In the genomic region with DNA sequence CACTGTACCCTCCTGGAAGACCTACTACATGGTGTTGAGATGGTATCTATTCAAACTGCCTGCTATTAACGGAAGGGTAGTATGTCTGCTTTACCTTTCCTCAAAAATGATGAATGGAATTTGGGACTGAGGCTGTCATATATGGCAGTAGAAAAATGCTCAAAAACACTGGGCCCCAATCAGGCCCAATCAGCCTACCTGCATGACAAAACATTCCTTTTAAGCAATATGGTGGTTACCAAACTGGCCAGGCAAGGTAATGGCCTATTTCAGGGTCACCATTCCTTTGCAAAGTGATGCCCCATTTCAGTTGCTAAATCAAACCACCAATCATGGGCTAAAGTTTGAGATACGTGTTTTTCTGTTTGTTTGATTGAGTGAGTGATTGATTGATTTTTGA, we compare ENCODE assay signal across 1 cellular context.
TF ChIP-seq lines count a peak whose summit lies in the region.

No MANE protein-coding gene starts in this region.

TF ChIP-seq in K562, 482 proteins besides CTCF, POLR2A, EP300 and RAD21:
- TF ChIP-seq ZNF431 (CRISPR knock-in tag; IDR thresholded peaks at IDR 0.05): no peak
- TF ChIP-seq SRSF9 (IDR thresholded peaks at IDR 0.05; ENCODE audit: borderline replicate concordance, low read depth, low read length): no peak
- TF ChIP-seq, protein P1, sequence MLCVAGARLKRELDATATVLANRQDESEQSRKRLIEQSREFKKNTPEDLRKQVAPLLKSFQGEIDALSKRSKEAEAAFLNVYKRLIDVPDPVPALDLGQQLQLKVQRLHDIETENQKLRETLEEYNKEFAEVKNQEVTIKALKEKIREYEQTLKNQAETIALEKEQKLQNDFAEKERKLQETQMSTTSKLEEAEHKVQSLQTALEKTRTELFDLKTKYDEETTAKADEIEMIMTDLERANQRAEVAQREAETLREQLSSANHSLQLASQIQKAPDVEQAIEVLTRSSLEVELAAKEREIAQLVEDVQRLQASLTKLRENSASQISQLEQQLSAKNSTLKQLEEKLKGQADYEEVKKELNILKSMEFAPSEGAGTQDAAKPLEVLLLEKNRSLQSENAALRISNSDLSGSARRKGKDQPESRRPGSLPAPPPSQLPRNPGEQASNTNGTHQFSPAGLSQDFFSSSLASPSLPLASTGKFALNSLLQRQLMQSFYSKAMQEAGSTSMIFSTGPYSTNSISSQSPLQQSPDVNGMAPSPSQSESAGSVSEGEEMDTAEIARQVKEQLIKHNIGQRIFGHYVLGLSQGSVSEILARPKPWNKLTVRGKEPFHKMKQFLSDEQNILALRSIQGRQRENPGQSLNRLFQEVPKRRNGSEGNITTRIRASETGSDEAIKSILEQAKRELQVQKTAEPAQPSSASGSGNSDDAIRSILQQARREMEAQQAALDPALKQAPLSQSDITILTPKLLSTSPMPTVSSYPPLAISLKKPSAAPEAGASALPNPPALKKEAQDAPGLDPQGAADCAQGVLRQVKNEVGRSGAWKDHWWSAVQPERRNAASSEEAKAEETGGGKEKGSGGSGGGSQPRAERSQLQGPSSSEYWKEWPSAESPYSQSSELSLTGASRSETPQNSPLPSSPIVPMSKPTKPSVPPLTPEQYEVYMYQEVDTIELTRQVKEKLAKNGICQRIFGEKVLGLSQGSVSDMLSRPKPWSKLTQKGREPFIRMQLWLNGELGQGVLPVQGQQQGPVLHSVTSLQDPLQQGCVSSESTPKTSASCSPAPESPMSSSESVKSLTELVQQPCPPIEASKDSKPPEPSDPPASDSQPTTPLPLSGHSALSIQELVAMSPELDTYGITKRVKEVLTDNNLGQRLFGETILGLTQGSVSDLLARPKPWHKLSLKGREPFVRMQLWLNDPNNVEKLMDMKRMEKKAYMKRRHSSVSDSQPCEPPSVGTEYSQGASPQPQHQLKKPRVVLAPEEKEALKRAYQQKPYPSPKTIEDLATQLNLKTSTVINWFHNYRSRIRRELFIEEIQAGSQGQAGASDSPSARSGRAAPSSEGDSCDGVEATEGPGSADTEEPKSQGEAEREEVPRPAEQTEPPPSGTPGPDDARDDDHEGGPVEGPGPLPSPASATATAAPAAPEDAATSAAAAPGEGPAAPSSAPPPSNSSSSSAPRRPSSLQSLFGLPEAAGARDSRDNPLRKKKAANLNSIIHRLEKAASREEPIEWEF (CRISPR knock-in tag; IDR thresholded peaks at IDR 0.05): no peak
- TF ChIP-seq PHF20 (IDR thresholded peaks at IDR 0.05; ENCODE audit: partially characterized antibody): no peak
- TF ChIP-seq FIP1L1 (IDR thresholded peaks at IDR 0.05; ENCODE audit: low read depth, low read length, poor library complexity, severe bottlenecking): no peak
- TF ChIP-seq L3MBTL2 (IDR thresholded peaks at IDR 0.05): no peak
- TF ChIP-seq, protein P2, sequence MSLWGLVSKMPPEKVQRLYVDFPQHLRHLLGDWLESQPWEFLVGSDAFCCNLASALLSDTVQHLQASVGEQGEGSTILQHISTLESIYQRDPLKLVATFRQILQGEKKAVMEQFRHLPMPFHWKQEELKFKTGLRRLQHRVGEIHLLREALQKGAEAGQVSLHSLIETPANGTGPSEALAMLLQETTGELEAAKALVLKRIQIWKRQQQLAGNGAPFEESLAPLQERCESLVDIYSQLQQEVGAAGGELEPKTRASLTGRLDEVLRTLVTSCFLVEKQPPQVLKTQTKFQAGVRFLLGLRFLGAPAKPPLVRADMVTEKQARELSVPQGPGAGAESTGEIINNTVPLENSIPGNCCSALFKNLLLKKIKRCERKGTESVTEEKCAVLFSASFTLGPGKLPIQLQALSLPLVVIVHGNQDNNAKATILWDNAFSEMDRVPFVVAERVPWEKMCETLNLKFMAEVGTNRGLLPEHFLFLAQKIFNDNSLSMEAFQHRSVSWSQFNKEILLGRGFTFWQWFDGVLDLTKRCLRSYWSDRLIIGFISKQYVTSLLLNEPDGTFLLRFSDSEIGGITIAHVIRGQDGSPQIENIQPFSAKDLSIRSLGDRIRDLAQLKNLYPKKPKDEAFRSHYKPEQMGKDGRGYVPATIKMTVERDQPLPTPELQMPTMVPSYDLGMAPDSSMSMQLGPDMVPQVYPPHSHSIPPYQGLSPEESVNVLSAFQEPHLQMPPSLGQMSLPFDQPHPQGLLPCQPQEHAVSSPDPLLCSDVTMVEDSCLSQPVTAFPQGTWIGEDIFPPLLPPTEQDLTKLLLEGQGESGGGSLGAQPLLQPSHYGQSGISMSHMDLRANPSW (CRISPR knock-in tag; IDR thresholded peaks at IDR 0.05): no peak
- no peak for TF ChIP-seq ZNF707 (CRISPR knock-in tag; conservative IDR thresholded peaks at IDR 0.05)
- TF ChIP-seq PYGO2 (tag; IDR thresholded peaks at IDR 0.05): no peak
- no peak for TF ChIP-seq ZSCAN29 (IDR thresholded peaks at IDR 0.05)
- no peak for TF ChIP-seq MAZ (CRISPR knock-in tag; conservative IDR thresholded peaks at IDR 0.05 in 1 of 2, IDR thresholded peaks at IDR 0.05 in 1 of 2)
- TF ChIP-seq FOXP1 (CRISPR knock-in tag; IDR thresholded peaks at IDR 0.05): no peak
- no peak for TF ChIP-seq ZNF408 (CRISPR knock-in tag; IDR thresholded peaks at IDR 0.05; ENCODE audit: low read depth)
- no peak for TF ChIP-seq BHLHE40 (IDR thresholded peaks at IDR 0.05; ENCODE audit: low read length)
- TF ChIP-seq MEIS2 (IDR thresholded peaks at IDR 0.05; ENCODE audit: partially characterized antibody): no peak
- TF ChIP-seq NCOR1 (IDR thresholded peaks at IDR 0.05): no peak
TF ChIP-seq in K562: peak in this region for 0.
